Comparison of ENCODE assay signal across 11 cellular contexts in genomic region chr12:115597157-115597712, GRCh38.
DNase-seq lines count a peak whose midpoint lies in the region; ATAC-seq and TF ChIP-seq lines count a peak whose summit lies in the region.
"Had no signal": no experiment of that assay in that cellular context is flagged by ENCODE, and none has a peak within 500 bp of the region (broad histone marks: within the 10 kb centered on the region; RNA-seq: fewer than 3 reads in every experiment).

No MANE protein-coding gene starts in this region.

- H3K79me1 ChIP-seq in IMR-90 (ENCODE audit: low read depth in 1 of 2, low read length in 2 of 2) = no peaks in the 10 kb centered on the region
- H3K79me1 ChIP-seq in mesendoderm (ENCODE audit: low read length) = no peaks in the 10 kb centered on the region

- H2BK120ac ChIP-seq in IMR-90 (ENCODE audit: low read depth, low read length) (no peak overlapping the region), mesendoderm (ENCODE audit: low read depth, low read length) (no peak overlapping the region)

- peaks cover 19% of the 10 kb centered on the region for H3K4me1 Mint-ChIP-seq in glutamatergic neuron (ENCODE audit: low read depth, unreplicated experiment)
- peaks cover 36% of the 10 kb centered on the region for H3K4me1 Mint-ChIP-seq in nephron progenitor cell
- H3K4me1 Mint-ChIP-seq: activated naive CD8-positive, alpha-beta T cell treated with anti-CD3 and anti-CD28 coated beads, Interleukin-2, amount 10 ng/mL, durations not matched to agents 7 days and 5 days had no signal

- no peak for TF ChIP-seq RAD21 in IMR-90 (IDR thresholded peaks at IDR 0.05; ENCODE audit: low read length)

- in situ Hi-C loops in IMR-90 (cut with MboI; ENCODE audit: low sequenced_read_pairs) = no loop called here

- no peak overlapping the region for H2BK20ac ChIP-seq in IMR-90 (ENCODE audit: low read depth, low read length)

- TF ChIP-seq POLR2A in IMR-90 (IDR thresholded peaks at IDR 0.05; ENCODE audit: low read depth, low read length) = no peak

- H2AK5ac ChIP-seq in IMR-90 (ENCODE audit: low read depth, low read length) = no peak overlapping the region
- no peak overlapping the region for H2AK5ac ChIP-seq in mesendoderm (ENCODE audit: low read length)

- H3K36me3 ChIP-seq in IMR-90 (ENCODE audit: control insufficient read depth, insufficient read depth, low read length) = no peaks in the 10 kb centered on the region
- no peaks in the 10 kb centered on the region for H3K36me3 ChIP-seq in mesendoderm (ENCODE audit: control insufficient read depth, insufficient read depth, low read length)

- H3K9ac ChIP-seq in IMR-90 (ENCODE audit: low read depth, low read length) = no peak overlapping the region
- no peak overlapping the region for H3K9ac ChIP-seq in mesendoderm (ENCODE audit: low read length)

- no peaks in the 10 kb centered on the region for H3K4me1 ChIP-seq in IMR-90 (ENCODE audit: control insufficient read depth, insufficient read depth, low read length)
- H3K4me1 ChIP-seq in mesendoderm (ENCODE audit: control insufficient read depth, low read depth, low read length) = peaks cover 7% of the 10 kb centered on the region

- H3K4me2 ChIP-seq in IMR-90 (ENCODE audit: low read depth, low read length) (no peak overlapping the region), mesendoderm (ENCODE audit: low read length) (no peak overlapping the region)

- dilution Hi-C loops in IMR-90 (cut with HindIII; ENCODE audit: low sequenced_read_pairs, unreplicated experiment) = no loop called here

- H3K14ac ChIP-seq in IMR-90 (replicated peaks; ENCODE audit: low read depth, low read length) = no peak overlapping the region

- H2BK15ac ChIP-seq in IMR-90 (ENCODE audit: low read depth, low read length) (no peak overlapping the region), mesendoderm (replicated peaks; ENCODE audit: low read depth) (no peak overlapping the region)

- peak; percentile 13 for DNase-seq in NCI-H2196 (lab: John Stamatoyannopoulos, UW; ENCODE audit: unreplicated experiment)
- no peak for DNase-seq in NCI-H2196 treated with DMSO at 0.1 percent for 48 hours (lab: John Stamatoyannopoulos, UW; ENCODE audit: unreplicated experiment)
- DNase-seq in IMR-90 = peak; percentile 35
- peak; percentile 65 for DNase-seq in astrocyte of the hippocampus (ENCODE audit: low read depth, low spot score)
- peak; percentile 54 for DNase-seq in mesendoderm
- no peak for DNase-seq in glutamatergic neuron
- no peak for DNase-seq in nephron progenitor cell
- DNase-seq: activated naive CD8-positive, alpha-beta T cell treated with anti-CD3 and anti-CD28 coated beads, Interleukin-2, amount 10 ng/mL, durations not matched to agents 7 days and 5 days; Karpas-422 had no signal

- H3K4me3 Mint-ChIP-seq in glutamatergic neuron (ENCODE audit: unreplicated experiment) = no peak overlapping the region
- H3K4me3 Mint-ChIP-seq in nephron progenitor cell = no peak overlapping the region
- H3K4me3 Mint-ChIP-seq: activated naive CD8-positive, alpha-beta T cell treated with anti-CD3 and anti-CD28 coated beads, Interleukin-2, amount 10 ng/mL, durations not matched to agents 7 days and 5 days had no signal

- H2BK5ac ChIP-seq in IMR-90 (ENCODE audit: low read depth, low read length, poor library complexity, severe bottlenecking) (no peak overlapping the region), mesendoderm (ENCODE audit: low read length) (no peak overlapping the region)

- H2AFZ ChIP-seq in IMR-90 (replicated peaks; ENCODE audit: low read length, poor library complexity) = no peak overlapping the region

- POLR2A ChIA-PET in IMR-90 (lab: Charles Lee; ENCODE audit: unreplicated experiment) = no interaction called here

- no TSS peak for BruUV-seq in IMR-90 (replicated peaks; lab: Mats Ljungman, UMichigan)

- H4K5ac ChIP-seq in IMR-90 (ENCODE audit: low read depth, low read length) = no peak overlapping the region
- H4K5ac ChIP-seq in mesendoderm (ENCODE audit: low read length) = no peak overlapping the region

- CTCF ChIA-PET in IMR-90 (lab: Yijun Ruan, JAX) = no interaction called here

- H4K20me1 ChIP-seq in IMR-90 (ENCODE audit: insufficient read depth, low read length) = no peaks in the 10 kb centered on the region

- no peaks in the 10 kb centered on the region for H3K36me3 Mint-ChIP-seq in glutamatergic neuron (ENCODE audit: unreplicated experiment)
- no peaks in the 10 kb centered on the region for H3K36me3 Mint-ChIP-seq in nephron progenitor cell (ENCODE audit: low read depth)
- H3K36me3 Mint-ChIP-seq: activated naive CD8-positive, alpha-beta T cell treated with anti-CD3 and anti-CD28 coated beads, Interleukin-2, amount 10 ng/mL, durations not matched to agents 7 days and 5 days had no signal

- no peak overlapping the region for H3K18ac ChIP-seq in IMR-90 (ENCODE audit: low read depth, low read length)
- H3K18ac ChIP-seq in mesendoderm (ENCODE audit: low read length) = no peak overlapping the region

- H3K9me3 ChIP-seq in IMR-90 (ENCODE audit: control insufficient read depth, insufficient read depth, low read length) = no peaks in the 10 kb centered on the region; the same call in 1 of the 2 replicates

- H3K9me1 ChIP-seq in IMR-90 (ENCODE audit: insufficient read depth, low read length) = no peaks in the 10 kb centered on the region

- peaks cover 7% of the 10 kb centered on the region for H3K27me3 ChIP-seq in IMR-90 (ENCODE audit: control insufficient read depth, insufficient read depth, low read length)
- no peaks in the 10 kb centered on the region for H3K27me3 ChIP-seq in mesendoderm (ENCODE audit: insufficient read depth, low read length, poor library complexity)

- H3K27ac ChIP-seq in IMR-90 (ENCODE audit: insufficient read depth, low read length) (no peak overlapping the region), mesendoderm (ENCODE audit: low read depth, low read length) (no peak overlapping the region)

- H3K23ac ChIP-seq in IMR-90 (ENCODE audit: low read depth, low read length) (no peak overlapping the region), mesendoderm (ENCODE audit: low read length) (no peak overlapping the region)

- H4K91ac ChIP-seq in IMR-90 (ENCODE audit: insufficient read depth, low read depth, low read length) = no peak overlapping the region

- H3K56ac ChIP-seq in IMR-90 (ENCODE audit: extremely low read depth, insufficient read depth, low read length) = no peak overlapping the region
- no peak overlapping the region for H3K56ac ChIP-seq in mesendoderm (ENCODE audit: low read length)

- intact Hi-C loops in IMR-90 (cut with micrococcal nuclease) = no loop called here

- WGBS in IMR-90 (ENCODE audit: extremely low coverage in 2 of 2, insufficient read length in 1 of 2), 2 experiments = no CpG with 5 or more reads among the region's 3 CpGs
- WGBS in mesendoderm (ENCODE audit: extremely low coverage, insufficient coverage, low lambda C conversion rate) = no CpG with 5 or more reads among the region's 3 CpGs

- H3K27ac Mint-ChIP-seq in glutamatergic neuron (ENCODE audit: unreplicated experiment) = no peak overlapping the region
- no peak overlapping the region for H3K27ac Mint-ChIP-seq in nephron progenitor cell
- H3K27ac Mint-ChIP-seq: activated naive CD8-positive, alpha-beta T cell treated with anti-CD3 and anti-CD28 coated beads, Interleukin-2, amount 10 ng/mL, durations not matched to agents 7 days and 5 days had no signal

- H3K4me3 ChIP-seq in IMR-90 (ENCODE audit: insufficient read depth, low read depth, low read length) = no peak overlapping the region
- no peak overlapping the region for H3K4me3 ChIP-seq in mesendoderm (ENCODE audit: low read length)

- no peak for TF ChIP-seq CTCF in IMR-90 (conservative IDR thresholded peaks at IDR 0.05; ENCODE audit: low read depth, low read length)
- TF ChIP-seq CTCF in glutamatergic neuron (IDR thresholded peaks at IDR 0.05; ENCODE audit: partially characterized antibody, unreplicated experiment) = no peak
- TF ChIP-seq CTCF in nephron progenitor cell (IDR thresholded peaks at IDR 0.05) = no peak

- no peak overlapping the region for H4K8ac ChIP-seq in IMR-90 (ENCODE audit: low read depth in 2 of 2, low read length in 2 of 2)
- H4K8ac ChIP-seq in mesendoderm (ENCODE audit: low read depth, low read length) = no peak overlapping the region

- ATAC-seq in IMR-90 (ENCODE audit: low read depth) (no peak), HG02763 (IDR thresholded peaks at IDR 0.05; ENCODE audit: unreplicated experiment) (no peak)
- ATAC-seq: SK-N-SH treated with all-trans-retinoic acid at 6 μM for 48 hours had no signal

- no peaks in the 10 kb centered on the region for H3K79me2 ChIP-seq in mesendoderm (ENCODE audit: control insufficient read depth, insufficient read depth, low read length)

- H3K27me3 Mint-ChIP-seq in glutamatergic neuron (ENCODE audit: unreplicated experiment) (peaks cover 4% of the 10 kb centered on the region), nephron progenitor cell (ENCODE audit: low read depth, poor library complexity) (peaks cover 6% of the 10 kb centered on the region)

- H3K4ac ChIP-seq in IMR-90 (ENCODE audit: low read depth, low read length) (no peak overlapping the region), mesendoderm (ENCODE audit: low read depth, low read length) (no peak overlapping the region)

- H3K9me3 Mint-ChIP-seq in glutamatergic neuron (ENCODE audit: unreplicated experiment) (peaks cover 1% of the 10 kb centered on the region), nephron progenitor cell (peaks cover 4% of the 10 kb centered on the region)

- H2AK9ac ChIP-seq in IMR-90 (replicated peaks; ENCODE audit: low read depth, low read length, poor library complexity) = no peak overlapping the region

TF ChIP-seq in IMR-90, 13 proteins besides CTCF, POLR2A, EP300 and RAD21 (continues in another document):
- TF ChIP-seq FOS (IDR thresholded peaks at IDR 0.05; ENCODE audit: low read depth, low read length) (no peak), MXI1 (IDR thresholded peaks at IDR 0.05; ENCODE audit: borderline replicate concordance, low read depth, low read length) (no peak), CHD1 (IDR thresholded peaks at IDR 0.05; ENCODE audit: low read depth, low read length) (no peak), RFX5 (IDR thresholded peaks at IDR 0.05; ENCODE audit: low read depth, low read length) (no peak), MAZ (IDR thresholded peaks at IDR 0.05; ENCODE audit: borderline replicate concordance, low read depth, low read length) (no peak), CEBPB (IDR thresholded peaks at IDR 0.05; ENCODE audit: low read depth, low read length) (no peak), MAFK (IDR thresholded peaks at IDR 0.05; ENCODE audit: low read depth, low read length) (no peak), BHLHE40 (IDR thresholded peaks at IDR 0.05; ENCODE audit: low read depth, low read length) (no peak), SMC3 (IDR thresholded peaks at IDR 0.05; ENCODE audit: low read depth, low read length) (no peak), USF2 (IDR thresholded peaks at IDR 0.05; ENCODE audit: low read depth, low read length) (no peak)

Comparison
In these comparisons a context has a peak if more than half of its experiments do, and no peak if none do; other contexts are left out.
1. DNase-seq: peak in NCI-H2196 (single experiment), IMR-90 (single experiment), astrocyte of the hippocampus (single experiment) and mesendoderm (single experiment); none in NCI-H2196 treated with DMSO at 0.1 percent for 48 hours (single experiment), glutamatergic neuron (single experiment) and nephron progenitor cell (single experiment).